ENCODE assay signal across 34 cellular contexts in the genomic region with DNA sequence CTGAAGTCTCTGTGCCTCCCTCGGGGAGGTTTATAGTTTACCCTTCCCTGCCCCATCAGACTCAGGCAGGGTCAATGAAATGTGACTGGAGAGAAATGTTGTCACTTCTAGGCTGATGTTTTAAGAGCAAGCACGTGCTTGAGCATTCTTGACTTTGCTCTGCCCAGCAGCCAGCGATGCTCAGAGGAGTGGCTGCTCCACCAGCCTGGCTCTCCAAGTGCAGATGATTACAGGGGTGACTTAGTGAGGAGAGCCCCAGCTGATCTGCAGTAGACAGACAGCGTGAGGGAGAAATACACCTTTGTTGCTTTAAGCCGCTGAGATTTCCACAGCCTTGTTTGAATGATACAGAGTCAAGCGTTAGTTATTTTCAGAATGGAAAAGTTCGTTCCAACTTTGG.
"Had no signal": no experiment of that assay in that cellular context is flagged by ENCODE, and none has a peak within 500 bp of the region (broad histone marks: within the 10 kb centered on the region; RNA-seq: fewer than 3 reads in every experiment).

No MANE protein-coding gene starts in this region.

- H3K4me3 ChIP-seq: MG63 had no signal

- H3K9ac ChIP-seq: KMS-11 had no signal

- DNase-seq: Karpas-422, Kasumi-1, KG1, MG63, MM.1S, MV-4-11, NCI-H1048, NCI-H1092, NCI-H1092 treated with DMSO at 0.1 percent for 48 hours, NCI-H1105, NCI-H1105 treated with DMSO at 0.1 percent for 48 hours, NCI-H1417, NCI-H1417 treated with DMSO at 0.1 percent for 48 hours, NCI-H1436, NCI-H1436 treated with DMSO at 0.1 percent for 48 hours, NCI-H146, NCI-H1694, NCI-H187, NCI-H187 treated with DMSO at 0.1 percent for 48 hours, NCI-H1930, NCI-H2029, NCI-H2029 treated with DMSO at 0.1 percent for 48 hours, NCI-H2081, NCI-H2081 treated with DMSO at 0.1 percent for 48 hours, NCI-H2107, NCI-H2171, NCI-H2171 treated with DMSO at 0.1 percent for 48 hours, NCI-H2227 treated with DMSO at 0.1 percent for 48 hours, NCI-H226, NCI-H345, NCI-H446, NCI-H446 treated with DMSO at 0.1 percent for 48 hours, NCI-H510A had no signal

- H3K4me2 ChIP-seq: KMS-11 had no signal

- H3K27me3 ChIP-seq: MG63 had no signal

- H3K9me3 ChIP-seq: MG63 had no signal

- H3K36me3 ChIP-seq: MG63 had no signal

- H3K27ac ChIP-seq: KMS-11 had no signal
